Comparison of ENCODE assay signal across 8 cellular contexts in the genomic region with DNA sequence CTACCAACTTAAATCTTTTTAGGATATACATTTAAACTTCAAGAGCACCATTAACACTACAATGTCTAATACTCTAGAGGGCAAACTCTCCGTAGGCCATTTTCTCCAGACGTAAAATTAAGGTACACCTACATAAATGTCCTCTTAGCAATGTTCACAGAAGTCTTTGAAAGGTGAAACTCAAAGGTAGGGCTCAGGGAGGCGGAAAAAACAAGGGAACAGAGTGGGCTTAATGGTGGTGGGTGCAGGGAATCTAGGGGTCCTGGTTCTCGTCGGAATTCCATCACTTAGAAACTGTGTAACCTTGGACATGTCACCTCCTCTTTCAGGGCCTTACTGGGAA. TPM values are rescaled to one million over a fixed set of nuclear protein-coding genes. Genes with fewer than 3 reads are reported as not detected.
DNase-seq lines count a peak whose midpoint lies in the region; ATAC-seq, FAIRE-seq and TF ChIP-seq lines count a peak whose summit lies in the region.

No MANE protein-coding gene starts in this region.

- H3K9me1 ChIP-seq in keratinocyte (ENCODE audit: control insufficient read depth, extremely low read depth, insufficient read depth, low read length): no peaks in the 10 kb centered on the region

- TF ChIP-seq EP300 in suprapubic skin (IDR thresholded peaks at IDR 0.05): no peak

- peak overlapping the region; percentile 96 to 98 for H3K27ac Mint-ChIP-seq in activated naive CD4-positive, alpha-beta T cell treated with anti-CD3 and anti-CD28 coated beads, Interleukin-2, amount 50 U/mL, for 72 hours

- H3K27me3 ChIP-seq in keratinocyte (ENCODE audit: control insufficient read depth, extremely low read depth, insufficient read depth, low read length): no peaks in the 10 kb centered on the region
- H3K27me3 ChIP-seq in suprapubic skin: no peaks in the 10 kb centered on the region

- dilution Hi-C loops in keratinocyte (cut with MboI; ENCODE audit: extremely low pct_ligation_motif_present, low sequenced_read_pairs): no loop called here

- no peak for TF ChIP-seq POLR2A in suprapubic skin (IDR thresholded peaks at IDR 0.05)

- peak overlapping the region; percentile 94 for H3K27ac ChIP-seq in keratinocyte (ENCODE audit: control insufficient read depth, insufficient read depth, low read length)
- H3K27ac ChIP-seq in suprapubic skin: peak overlapping the region; percentile 99

- ATAC-seq in HG02973 (IDR thresholded peaks at IDR 0.05; ENCODE audit: unreplicated experiment): peak; percentile 2
- ATAC-seq in activated naive CD4-positive, alpha-beta T cell treated with anti-CD3 and anti-CD28 coated beads, Interleukin-2, amount 50 U/mL, for 72 hours: peak in 1 of 2 donors; percentile 3

- H3K36me3 ChIP-seq in keratinocyte (ENCODE audit: control insufficient read depth in 2 of 2, extremely low read depth in 1 of 2, insufficient read depth in 2 of 2, low read length in 2 of 2): no peaks in the 10 kb centered on the region
- H3K36me3 ChIP-seq in suprapubic skin: no peaks in the 10 kb centered on the region

- peak overlapping the region; percentile 85 for H3K4me2 ChIP-seq in keratinocyte (ENCODE audit: control insufficient read depth, extremely low read depth, insufficient read depth, low read depth, low read length)

- peaks cover 10% of the 10 kb centered on the region in 2 donors for H3K9me3 Mint-ChIP-seq in activated naive CD4-positive, alpha-beta T cell treated with anti-CD3 and anti-CD28 coated beads, Interleukin-2, amount 50 U/mL, for 72 hours

- peaks cover 2% of the 10 kb centered on the region for H3K9me3 ChIP-seq in keratinocyte (ENCODE audit: control insufficient read depth, low read depth, low read length)
- no peaks in the 10 kb centered on the region for H3K9me3 ChIP-seq in suprapubic skin

- WGBS in suprapubic skin: under 1% methylated on average over 5 of the region's 5 CpGs

- no peaks in the 10 kb centered on the region for H4K20me1 ChIP-seq in keratinocyte (ENCODE audit: control insufficient read depth, extremely low read depth, insufficient read depth, low read length)

- peaks cover 14% of the 10 kb centered on the region for H3K4me1 ChIP-seq in keratinocyte (ENCODE audit: control insufficient read depth, extremely low read depth, insufficient read depth, low read length)
- H3K4me1 ChIP-seq in suprapubic skin: peaks cover 26% of the 10 kb centered on the region

- DNase-seq in GM12865 (ENCODE audit: low read depth): peak; percentile 34
- DNase-seq in activated naive CD4-positive, alpha-beta T cell treated with anti-CD3 and anti-CD28 coated beads, Interleukin-2, amount 50 U/mL, for 72 hours (ENCODE audit: low spot score in 2 of 2): no peak
- no peak for DNase-seq in keratinocyte (ENCODE audit: low read depth, low spot score)
- no peak for DNase-seq in suprapubic skin (ENCODE audit: low spot score in 2 of 2)
- no peak for DNase-seq in urothelium cell line (ENCODE audit: low spot score)
- no peak for DNase-seq in dermis blood vessel endothelial cell
- no peak for DNase-seq in SKM-1 (lab: John Stamatoyannopoulos, UW; ENCODE audit: unreplicated experiment)

- peak overlapping the region; percentile 68 for H3K4me3 ChIP-seq in GM12865 (ENCODE audit: low read depth, low read length)
- H3K4me3 ChIP-seq in keratinocyte (ENCODE audit: control insufficient read depth in 2 of 3, extremely low read depth in 1 of 3, insufficient read depth in 2 of 3, low read depth in 1 of 3, low read length in 3 of 3): peak overlapping the region; percentile 68 to 97 (median 87)
- peak overlapping the region; percentile 91 for H3K4me3 ChIP-seq in suprapubic skin

- H2AFZ ChIP-seq in keratinocyte (ENCODE audit: control insufficient read depth, low read length): peak overlapping the region; percentile 99

- TF ChIP-seq CTCF in GM12865 (IDR thresholded peaks at IDR 0.05; ENCODE audit: insufficient read depth, low read depth, low read length, missing control alignments) (no peak), keratinocyte (optimal IDR thresholded peaks at IDR 0.05 in 1 of 3, IDR thresholded peaks at IDR 0.05 in 1 of 3, conservative IDR thresholded peaks at IDR 0.05 in 1 of 3; ENCODE audit: extremely low read depth in 1 of 3, insufficient read depth in 2 of 3, low read length in 3 of 3) (no peak), suprapubic skin (IDR thresholded peaks at IDR 0.05) (no peak)

- FAIRE-seq in keratinocyte (lab: Jason Lieb, UNC) (no peak), urothelium cell line (lab: Jason Lieb, UNC) (no peak)

- H3K9ac ChIP-seq in keratinocyte (ENCODE audit: control insufficient read depth, extremely low read depth, insufficient read depth, low read length): peak overlapping the region; percentile 84

- H3K36me3 Mint-ChIP-seq in activated naive CD4-positive, alpha-beta T cell treated with anti-CD3 and anti-CD28 coated beads, Interleukin-2, amount 50 U/mL, for 72 hours: peaks cover 12 to 21% of the 10 kb centered on the region in 2 donors

- H3K79me2 ChIP-seq in keratinocyte (ENCODE audit: control insufficient read depth, insufficient read depth, low read length): peaks cover 20% of the 10 kb centered on the region

RNA-seq across cellular contexts. Expression of a gene that starts 0.7 kb away (rescaled TPM):
- total RNA-seq in activated naive CD4-positive, alpha-beta T cell treated with anti-CD3 and anti-CD28 coated beads, Interleukin-2, amount 50 U/mL, for 72 hours: 10 to 100 TPM; 32.2 to 34.3 TPM
- polyA plus RNA-seq in keratinocyte: 28.0 to 53.7 TPM (median 30.1 TPM) in 3 replicates
- 147 TPM for polyA plus RNA-seq in keratinocyte (2011; ENCODE audit: low read depth)
- polyA plus RNA-seq in keratinocyte (2011; cell fraction: cytosol; rRNA removed): 38.5 and 75.0 TPM in 2 replicates
- polyA plus RNA-seq in keratinocyte (2011; cell fraction: nucleus; rRNA removed): 16.6 and 24.9 TPM in 2 replicates
- 17.1 and 49.9 TPM in 2 replicates for polyA plus RNA-seq in keratinocyte (2012; ENCODE audit: low replicate concordance)
- polyA minus RNA-seq in keratinocyte: 1.6 to 15.2 TPM (median 5.7 TPM) in 3 replicates
- 17.6 TPM for polyA minus RNA-seq in keratinocyte (2011; cell fraction: cytosol; rRNA and poly(A)+ RNA removed)
- 1.9 and 5.7 TPM in 2 replicates for polyA minus RNA-seq in keratinocyte (2011; cell fraction: nucleus; rRNA and poly(A)+ RNA removed)
- total RNA-seq in suprapubic skin (10 to 100 TPM; 18.0 to 27.8 (median 22.8) TPM), dermis blood vessel endothelial cell (42.6 and 44.9 TPM in 2 replicates)

RNA-seq across cellular contexts. Expression of a gene that starts 49.5 kb away (rescaled TPM):
- 10 to 100 TPM; 25.1 to 57.7 TPM for total RNA-seq in activated naive CD4-positive, alpha-beta T cell treated with anti-CD3 and anti-CD28 coated beads, Interleukin-2, amount 50 U/mL, for 72 hours
- 7.2 to 12.9 TPM (median 12.1 TPM) in 3 replicates for polyA plus RNA-seq in keratinocyte
- 71.4 TPM for polyA plus RNA-seq in keratinocyte (2011; ENCODE audit: low read depth)
- 6.7 and 11.8 TPM in 2 replicates for polyA plus RNA-seq in keratinocyte (2011; cell fraction: cytosol; rRNA removed)
- 10.4 and 14.3 TPM in 2 replicates for polyA plus RNA-seq in keratinocyte (2011; cell fraction: nucleus; rRNA removed)
- polyA plus RNA-seq in keratinocyte (2012; ENCODE audit: low replicate concordance): 15.6 and 24.5 TPM in 2 replicates
- polyA minus RNA-seq in keratinocyte: 8.3 to 16.4 TPM (median 8.7 TPM) in 3 replicates
- polyA minus RNA-seq in keratinocyte (2011; cell fraction: cytosol; rRNA and poly(A)+ RNA removed): 31.1 TPM
- polyA minus RNA-seq in keratinocyte (2011; cell fraction: nucleus; rRNA and poly(A)+ RNA removed): 10.4 and 24.2 TPM in 2 replicates
- 10 to 100 TPM in 3 of 4 donors, 1 to 10 TPM in 1; 10.0 to 17.0 (median 12.7) TPM for total RNA-seq in suprapubic skin
- 30.3 and 32.5 TPM in 2 replicates for total RNA-seq in dermis blood vessel endothelial cell
